In genomic region chr4:139281212-139281611, GRCh38 we compare ENCODE assay signal across 16 cellular contexts. TPM values are rescaled to one million over a fixed set of nuclear protein-coding genes. Genes with fewer than 3 reads are reported as not detected.
DNase-seq lines count a peak whose midpoint lies in the region; ATAC-seq and TF ChIP-seq lines count a peak whose summit lies in the region.
"Had no signal": no experiment of that assay in that cellular context is flagged by ENCODE, and none has a peak within 500 bp of the region (broad histone marks: within the 10 kb centered on the region; RNA-seq: fewer than 3 reads in every experiment).

No MANE protein-coding gene starts in this region.

- no peak overlapping the region for H3K4me3 ChIP-seq in SK-N-SH (ENCODE audit: low read depth in 2 of 2, low read length in 1 of 2)
- no peak overlapping the region for H3K4me3 ChIP-seq in PC-3 (ENCODE audit: low read length)
- H3K4me3 ChIP-seq in epithelial cell of proximal tubule (ENCODE audit: low read depth, low read length), result no peak overlapping the region
- no peak overlapping the region for H3K4me3 ChIP-seq in thoracic aorta
- H3K4me3 ChIP-seq: uterus had no signal

- no peak overlapping the region for H2AFZ ChIP-seq in SK-N-SH (ENCODE audit: low read depth)
- H2AFZ ChIP-seq in PC-3 (ENCODE audit: low read length), result no peak overlapping the region

- H3K79me2 ChIP-seq in SK-N-SH (ENCODE audit: insufficient read depth) (no peaks in the 10 kb centered on the region), PC-3 (ENCODE audit: low read length) (no peaks in the 10 kb centered on the region)

- H3K9ac ChIP-seq in SK-N-SH, result no peak overlapping the region
- no peak overlapping the region for H3K9ac ChIP-seq in PC-3 (ENCODE audit: low read length)

- CTCF ChIA-PET in SK-N-SH (lab: Yijun Ruan, JAX) (interaction anchor here (0.7 to 1.9 kb wide), 4 partner anchors 14 to 181 kb away, joined by 3 to 9 read pairs (median 6); no protein-coding TSS in a partner anchor), PC-3 (lab: Charles Lee) (no interaction called here)

- H3K9me2 ChIP-seq in SK-N-SH (no peaks in the 10 kb centered on the region), PC-3 (replicated peaks; ENCODE audit: low read length) (no peaks in the 10 kb centered on the region)

- intact Hi-C loops in PC-3 (cut with micrococcal nuclease), result loop anchor here (5.0 kb wide), 1 partner anchor 54 kb away; no protein-coding TSS in a partner anchor

- H4K20me1 ChIP-seq in SK-N-SH (ENCODE audit: insufficient read depth) (no peaks in the 10 kb centered on the region), PC-3 (ENCODE audit: low read length) (no peaks in the 10 kb centered on the region)

- POLR2A ChIA-PET in SK-N-SH (lab: Yijun Ruan, JAX), result no interaction called here
- POLR2A ChIA-PET in PC-3 (lab: Charles Lee; ENCODE audit: unreplicated experiment), result no interaction called here

- 79% methylated on average over 2 of the region's 2 CpGs for WGBS in SK-N-SH (ENCODE audit: low lambda C conversion rate)

- H3F3A ChIP-seq in SK-N-SH (replicated peaks; ENCODE audit: insufficient read depth), result peaks cover 15% of the 10 kb centered on the region
- no peaks in the 10 kb centered on the region for H3F3A ChIP-seq in PC-3 (ENCODE audit: low read length, unreplicated experiment)

- peaks cover 4 to 6% of the 10 kb centered on the region in 2 donors for H3K9me3 Mint-ChIP-seq in stimulated activated naive B cell treated with anti-CD40 and anti-IgM and Interleukin-4, amounts not matched to agents 10 μg/mL and 1 μg/mL and 100 μg/mL, for 72 hours

- no peaks in the 10 kb centered on the region for H3K36me3 ChIP-seq in SK-N-SH (replicated peaks in 1 of 2; ENCODE audit: control insufficient read depth in 1 of 2, insufficient read depth in 2 of 2, low read length in 1 of 2)
- H3K36me3 ChIP-seq in PC-3 (ENCODE audit: low read depth, low read length), result no peaks in the 10 kb centered on the region
- no peaks in the 10 kb centered on the region for H3K36me3 ChIP-seq in thoracic aorta
- H3K36me3 ChIP-seq: uterus had no signal

- no TSS peak for BruUV-seq in PC-3 (replicated peaks; lab: Mats Ljungman, UMichigan)

- ATAC-seq in SK-N-SH treated with all-trans-retinoic acid at 6 μM for 48 hours (no peak), PC-3 (peak; percentile 31; the same call in 1 of the 2 replicates), thoracic aorta (ENCODE audit: insufficient number of reproducible peaks, low FRiP score, low read depth) (no peak), HG02884 (IDR thresholded peaks at IDR 0.05; ENCODE audit: unreplicated experiment) (no peak), HG02970 (IDR thresholded peaks at IDR 0.05; ENCODE audit: low FRiP score, unreplicated experiment) (no peak)
- no peak for ATAC-seq in stimulated activated naive B cell treated with anti-CD40 and anti-IgM and Interleukin-4, amounts not matched to agents 10 μg/mL and 1 μg/mL and 100 μg/mL, for 72 hours (replicated peaks)
- ATAC-seq: activated CD8-positive, alpha-beta memory T cell treated with anti-CD3 and anti-CD28 coated beads, Interleukin-2, amount 10 ng/mL, durations not matched to agents 7 days and 5 days; left lobe of liver; Right ventricle myocardium inferior had no signal

- no peak for TF ChIP-seq EP300 in SK-N-SH (IDR thresholded peaks at IDR 0.05; ENCODE audit: borderline replicate concordance in 1 of 2, low read depth in 1 of 2, low read length in 1 of 2)

- peak; percentile 29 for TF ChIP-seq RAD21 in SK-N-SH (IDR thresholded peaks at IDR 0.05; ENCODE audit: low read length)

- H3K27ac ChIP-seq in SK-N-SH (ENCODE audit: low read depth in 2 of 2, low read length in 1 of 2) (no peak overlapping the region), PC-3 (ENCODE audit: low read length) (no peak overlapping the region), thoracic aorta (no peak overlapping the region)

- H3K4me1 Mint-ChIP-seq in stimulated activated naive B cell treated with anti-CD40 and anti-IgM and Interleukin-4, amounts not matched to agents 10 μg/mL and 1 μg/mL and 100 μg/mL, for 72 hours, result peaks cover 14 to 21% of the 10 kb centered on the region in 2 donors

- H3K9me3 ChIP-seq in SK-N-SH (no peaks in the 10 kb centered on the region), PC-3 (ENCODE audit: low read length) (no peaks in the 10 kb centered on the region), thoracic aorta (no peaks in the 10 kb centered on the region)
- H3K9me3 ChIP-seq: uterus had no signal

- H3K4me1 ChIP-seq in SK-N-SH (ENCODE audit: control insufficient read depth in 1 of 2, insufficient read depth in 2 of 2, low read depth in 1 of 2, low read length in 1 of 2) (no peaks in the 10 kb centered on the region; a peak in 2 of 4 replicates), PC-3 (ENCODE audit: insufficient read depth, low read length) (no peaks in the 10 kb centered on the region), thoracic aorta (ENCODE audit: control insufficient read depth in 1 of 2, low read depth in 2 of 2) (no peaks in the 10 kb centered on the region)
- H3K4me1 ChIP-seq: uterus had no signal

- H3K27me3 ChIP-seq in SK-N-SH (ENCODE audit: insufficient read depth) (no peaks in the 10 kb centered on the region), PC-3 (ENCODE audit: low read length) (no peaks in the 10 kb centered on the region), thoracic aorta (replicated peaks; ENCODE audit: insufficient read depth) (no peaks in the 10 kb centered on the region)
- H3K27me3 ChIP-seq: uterus had no signal

- peaks cover 14% of the 10 kb centered on the region in 2 donors for H3K36me3 Mint-ChIP-seq in stimulated activated naive B cell treated with anti-CD40 and anti-IgM and Interleukin-4, amounts not matched to agents 10 μg/mL and 1 μg/mL and 100 μg/mL, for 72 hours

- TF ChIP-seq CTCF in SK-N-SH (IDR thresholded peaks at IDR 0.05) (peak; percentile 29), PC-3 (conservative IDR thresholded peaks at IDR 0.05; ENCODE audit: low read depth, low read length) (peak; percentile 45), epithelial cell of proximal tubule (conservative IDR thresholded peaks at IDR 0.05; ENCODE audit: low read depth, low read length) (peak; percentile 45), thoracic aorta (IDR thresholded peaks at IDR 0.05) (peak; percentile 17)

- H3K27ac Mint-ChIP-seq in stimulated activated naive B cell treated with anti-CD40 and anti-IgM and Interleukin-4, amounts not matched to agents 10 μg/mL and 1 μg/mL and 100 μg/mL, for 72 hours, result no peak overlapping the region
- H3K27ac Mint-ChIP-seq: activated CD8-positive, alpha-beta memory T cell treated with anti-CD3 and anti-CD28 coated beads, Interleukin-2, amount 10 ng/mL, durations not matched to agents 7 days and 5 days had no signal

- no peak overlapping the region for H3K4me2 ChIP-seq in SK-N-SH
- H3K4me2 ChIP-seq in PC-3 (ENCODE audit: low read length), result no peak overlapping the region

- DNase-seq in SK-N-SH (no peak), PC-3 (peak; percentile 36), epithelial cell of proximal tubule (ENCODE audit: low read depth) (no peak), thoracic aorta (ENCODE audit: low spot score) (no peak)
- no peak for DNase-seq in stimulated activated naive B cell treated with anti-CD40 and anti-IgM and Interleukin-4, amounts not matched to agents 10 μg/mL and 1 μg/mL and 100 μg/mL, for 72 hours
- DNase-seq: activated CD8-positive, alpha-beta memory T cell treated with anti-CD3 and anti-CD28 coated beads, Interleukin-2, amount 10 ng/mL, durations not matched to agents 7 days and 5 days; effector CD4-positive, alpha-beta T cell; EL; NCI-H226; nucleus accumbens; uterus had no signal

- H3K27me3 Mint-ChIP-seq in stimulated activated naive B cell treated with anti-CD40 and anti-IgM and Interleukin-4, amounts not matched to agents 10 μg/mL and 1 μg/mL and 100 μg/mL, for 72 hours, result peaks cover 25 to 27% of the 10 kb centered on the region in 2 donors

- no peak overlapping the region for H3K4me3 Mint-ChIP-seq in stimulated activated naive B cell treated with anti-CD40 and anti-IgM and Interleukin-4, amounts not matched to agents 10 μg/mL and 1 μg/mL and 100 μg/mL, for 72 hours
- H3K4me3 Mint-ChIP-seq: activated CD8-positive, alpha-beta memory T cell treated with anti-CD3 and anti-CD28 coated beads, Interleukin-2, amount 10 ng/mL, durations not matched to agents 7 days and 5 days had no signal

TF ChIP-seq in SK-N-SH, 30 proteins besides CTCF, POLR2A, EP300 and RAD21:
- 0 out of 2 replicates have a peak, but pooled peaks have one; percentile 4 for TF ChIP-seq SMC3 (IDR thresholded peaks at IDR 0.05; ENCODE audit: low read depth, low read length)
- no peak for TF ChIP-seq GATA2 (CRISPR knock-in tag; IDR thresholded peaks at IDR 0.05)
- TF ChIP-seq GABPA (IDR thresholded peaks at IDR 0.05; ENCODE audit: low read depth), result no peak
- no peak for TF ChIP-seq MAX (IDR thresholded peaks at IDR 0.05; ENCODE audit: low read depth)

TF ChIP-seq in SK-N-SH treated with all-trans-retinoic acid at 6 μM for 48 hours, 23 proteins besides CTCF, POLR2A, EP300 and RAD21:
- TF ChIP-seq ARNTL (CRISPR knock-in tag; IDR thresholded peaks at IDR 0.05; ENCODE audit: borderline replicate concordance, low read depth), result no peak

RNA-seq across cellular contexts. Expression of gene MGARP, which starts 1.2 kb away (rescaled TPM):
- 20.3 and 22.9 TPM in 2 replicates for polyA plus RNA-seq in SK-N-SH (2012; rRNA removed)
- 26.7 and 33.6 TPM in 2 replicates for polyA plus RNA-seq in SK-N-SH (2012; cell fraction: cytosol; rRNA removed)
- polyA plus RNA-seq in SK-N-SH (2012; cell fraction: nucleus; rRNA removed), result 4.5 and 7.4 TPM in 2 replicates
- total RNA-seq in PC-3 (2014; rRNA removed), result 0.33 TPM in 1 of 2 replicates, not detected in the other
- total RNA-seq in epithelial cell of proximal tubule, result 0.14 and 1.5 TPM in 2 replicates
- 1 to 10 TPM; 4.2 to 8.9 TPM for total RNA-seq in thoracic aorta

RNA-seq across cellular contexts. Expression of gene NAA15, which starts 20.1 kb away (rescaled TPM):
- polyA plus RNA-seq in SK-N-SH (2012; rRNA removed), result 7.1 and 7.8 TPM in 2 replicates
- polyA plus RNA-seq in SK-N-SH (2012; cell fraction: cytosol; rRNA removed), result 9.9 and 12.4 TPM in 2 replicates
- polyA plus RNA-seq in SK-N-SH (2012; cell fraction: nucleus; rRNA removed), result 4.2 and 8.4 TPM in 2 replicates
- total RNA-seq in PC-3 (2014; rRNA removed) (40.0 and 41.0 TPM in 2 replicates), epithelial cell of proximal tubule (33.7 and 46.7 TPM in 2 replicates), thoracic aorta (10 to 100 TPM; 24.4 to 41.0 TPM)

RNA-seq across cellular contexts. Expression of gene NDUFC1, which starts 21.1 kb away (rescaled TPM):
- polyA plus RNA-seq in SK-N-SH (2012; rRNA removed), result 75.9 and 101 TPM in 2 replicates
- 95.9 and 108 TPM in 2 replicates for polyA plus RNA-seq in SK-N-SH (2012; cell fraction: cytosol; rRNA removed)
- 34.3 and 43.0 TPM in 2 replicates for polyA plus RNA-seq in SK-N-SH (2012; cell fraction: nucleus; rRNA removed)
- total RNA-seq in PC-3 (2014; rRNA removed) (62.2 and 92.9 TPM in 2 replicates), epithelial cell of proximal tubule (57.6 and 60.9 TPM in 2 replicates), thoracic aorta (10 to 100 TPM; 12.3 to 16.4 TPM)
